Comparison of ENCODE assay signal across 1 cellular context in the genomic region with DNA sequence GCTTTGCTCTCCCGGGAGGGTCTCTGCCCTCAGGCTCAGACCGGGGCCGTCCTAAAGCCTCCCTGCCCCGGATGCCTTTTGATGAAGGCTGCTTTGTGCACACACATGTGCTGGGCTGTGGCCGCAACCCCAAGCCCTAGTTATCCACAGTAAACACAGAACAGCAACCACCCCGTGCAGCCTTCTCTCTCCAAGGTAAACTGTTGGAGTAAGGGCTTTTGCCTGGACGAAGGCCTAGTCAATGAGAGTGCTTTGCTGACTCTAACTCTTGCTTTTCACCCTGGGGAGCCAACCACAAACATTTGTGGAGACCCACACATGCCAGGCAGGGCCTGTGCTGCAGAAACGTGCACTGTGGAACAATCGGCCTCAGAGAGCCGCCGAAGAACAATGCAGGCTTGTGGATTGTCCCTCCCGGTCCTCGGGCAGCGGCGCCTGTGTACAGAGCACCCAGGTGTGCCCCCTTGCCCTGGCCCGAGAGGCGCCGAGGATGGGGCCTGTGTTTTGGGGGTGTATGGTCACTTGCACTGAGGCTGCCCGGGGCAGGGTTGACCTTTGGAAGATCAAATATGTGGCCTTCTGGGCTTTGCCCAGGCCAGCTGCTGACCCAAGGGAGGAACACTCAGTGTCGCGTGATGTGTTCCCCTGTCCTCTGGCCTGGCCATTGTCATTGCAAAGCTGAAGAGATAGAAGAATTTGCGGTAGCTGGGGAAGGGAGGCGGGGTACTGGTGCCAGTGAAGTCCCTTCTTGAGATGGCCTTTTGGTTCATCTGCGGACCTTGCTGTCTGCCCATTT.
TF ChIP-seq lines count a peak whose summit lies in the region.

No MANE protein-coding gene starts in this region.

TF ChIP-seq in HepG2, 621 proteins besides CTCF, POLR2A, EP300 and RAD21 (continued from another document and continues in another):
- TF ChIP-seq, protein P1, sequence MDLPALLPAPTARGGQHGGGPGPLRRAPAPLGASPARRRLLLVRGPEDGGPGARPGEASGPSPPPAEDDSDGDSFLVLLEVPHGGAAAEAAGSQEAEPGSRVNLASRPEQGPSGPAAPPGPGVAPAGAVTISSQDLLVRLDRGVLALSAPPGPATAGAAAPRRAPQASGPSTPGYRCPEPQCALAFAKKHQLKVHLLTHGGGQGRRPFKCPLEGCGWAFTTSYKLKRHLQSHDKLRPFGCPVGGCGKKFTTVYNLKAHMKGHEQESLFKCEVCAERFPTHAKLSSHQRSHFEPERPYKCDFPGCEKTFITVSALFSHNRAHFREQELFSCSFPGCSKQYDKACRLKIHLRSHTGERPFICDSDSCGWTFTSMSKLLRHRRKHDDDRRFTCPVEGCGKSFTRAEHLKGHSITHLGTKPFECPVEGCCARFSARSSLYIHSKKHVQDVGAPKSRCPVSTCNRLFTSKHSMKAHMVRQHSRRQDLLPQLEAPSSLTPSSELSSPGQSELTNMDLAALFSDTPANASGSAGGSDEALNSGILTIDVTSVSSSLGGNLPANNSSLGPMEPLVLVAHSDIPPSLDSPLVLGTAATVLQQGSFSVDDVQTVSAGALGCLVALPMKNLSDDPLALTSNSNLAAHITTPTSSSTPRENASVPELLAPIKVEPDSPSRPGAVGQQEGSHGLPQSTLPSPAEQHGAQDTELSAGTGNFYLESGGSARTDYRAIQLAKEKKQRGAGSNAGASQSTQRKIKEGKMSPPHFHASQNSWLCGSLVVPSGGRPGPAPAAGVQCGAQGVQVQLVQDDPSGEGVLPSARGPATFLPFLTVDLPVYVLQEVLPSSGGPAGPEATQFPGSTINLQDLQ (CRISPR knock-in tag; IDR thresholded peaks at IDR 0.05), result peak; percentile 68; the same call in 1 of the 2 replicates
- TF ChIP-seq ZSCAN25 (CRISPR knock-in tag; IDR thresholded peaks at IDR 0.05) (no peak), XRCC5 (optimal IDR thresholded peaks at IDR 0.05; ENCODE audit: low read length) (peak; percentile 83), PLRG1 (conservative IDR thresholded peaks at IDR 0.05) (no peak), AKAP8 (CRISPR knock-in tag; IDR thresholded peaks at IDR 0.05) (peak; percentile 36; the same call in 1 of the 2 replicates), ZKSCAN5 (CRISPR knock-in tag; IDR thresholded peaks at IDR 0.05) (no peak), ZNF747 (CRISPR knock-in tag; IDR thresholded peaks at IDR 0.05; ENCODE audit: borderline replicate concordance) (peak; percentile 66; the same call in 1 of the 2 replicates), CEBPG (CRISPR knock-in tag; IDR thresholded peaks at IDR 0.05) (no peak), ZNF672 (CRISPR knock-in tag; IDR thresholded peaks at IDR 0.05) (no peak), ATF7-NPFF (CRISPR knock-in tag; IDR thresholded peaks at IDR 0.05; ENCODE audit: low read depth) (peak; percentile 56; the same call in 1 of the 2 replicates), ZBTB7B (CRISPR knock-in tag; IDR thresholded peaks at IDR 0.05) (peak; percentile 69), ZNF775 (CRISPR knock-in tag; IDR thresholded peaks at IDR 0.05; ENCODE audit: borderline replicate concordance) (no peak), ARID5B (CRISPR knock-in tag; IDR thresholded peaks at IDR 0.05) (peak; percentile 78), ZNF446 (CRISPR knock-in tag; IDR thresholded peaks at IDR 0.05) (no peak), IKZF1 (IDR thresholded peaks at IDR 0.05) (no peak), ZNF143 (CRISPR knock-in tag; IDR thresholded peaks at IDR 0.05) (peak; percentile 67), ZNF383 (CRISPR knock-in tag; IDR thresholded peaks at IDR 0.05; ENCODE audit: borderline replicate concordance) (no peak; the same call in 1 of the 2 replicates), SMC3 (IDR thresholded peaks at IDR 0.05; ENCODE audit: low read length) (no peak), SMARCE1 (IDR thresholded peaks at IDR 0.05; ENCODE audit: borderline replicate concordance) (no peak), STAT5B (CRISPR knock-in tag; IDR thresholded peaks at IDR 0.05) (no peak), ZNF431 (CRISPR knock-in tag; IDR thresholded peaks at IDR 0.05; ENCODE audit: borderline replicate concordance, low read depth) (no peak), YEATS2 (CRISPR knock-in tag; IDR thresholded peaks at IDR 0.05; ENCODE audit: borderline replicate concordance) (no peak; the same call in 1 of the 2 replicates), TCF12 (IDR thresholded peaks at IDR 0.05) (no peak), TCF12 (CRISPR knock-in tag; IDR thresholded peaks at IDR 0.05) (no peak), HDAC1 (CRISPR knock-in tag; IDR thresholded peaks at IDR 0.05) (peak; percentile 61), SP5 (CRISPR knock-in tag; IDR thresholded peaks at IDR 0.05; ENCODE audit: borderline replicate concordance, low read depth) (no peak; the same call in 1 of the 2 replicates), KLF6 (CRISPR knock-in tag; IDR thresholded peaks at IDR 0.05) (no peak), KDM5B (CRISPR knock-in tag; IDR thresholded peaks at IDR 0.05; ENCODE audit: borderline replicate concordance) (peak; percentile 47; the same call in 1 of the 2 replicates), ZNF3 (CRISPR knock-in tag; IDR thresholded peaks at IDR 0.05) (peak; percentile 54; the same call in 1 of the 2 replicates), CCAR2 (optimal IDR thresholded peaks at IDR 0.05; ENCODE audit: low read depth, low read length) (no peak), ZNF687 (CRISPR knock-in tag; IDR thresholded peaks at IDR 0.05) (peak; percentile 98), CBX2 (IDR thresholded peaks at IDR 0.05; ENCODE audit: low read depth, low read length) (no peak), CBX2 (CRISPR knock-in tag; IDR thresholded peaks at IDR 0.05; ENCODE audit: low read depth) (no peak), ZC3H13 (CRISPR knock-in tag; IDR thresholded peaks at IDR 0.05) (peak; percentile 7; the same call in 1 of the 2 replicates), NR2F2 (IDR thresholded peaks at IDR 0.05; ENCODE audit: borderline replicate concordance, low read depth) (peak; percentile 81), TCF7L2 (IDR thresholded peaks at IDR 0.05; ENCODE audit: low read depth, low read length) (no peak), ZNF367 (CRISPR knock-in tag; IDR thresholded peaks at IDR 0.05; ENCODE audit: borderline replicate concordance) (no peak)
- TF ChIP-seq, protein P2, sequence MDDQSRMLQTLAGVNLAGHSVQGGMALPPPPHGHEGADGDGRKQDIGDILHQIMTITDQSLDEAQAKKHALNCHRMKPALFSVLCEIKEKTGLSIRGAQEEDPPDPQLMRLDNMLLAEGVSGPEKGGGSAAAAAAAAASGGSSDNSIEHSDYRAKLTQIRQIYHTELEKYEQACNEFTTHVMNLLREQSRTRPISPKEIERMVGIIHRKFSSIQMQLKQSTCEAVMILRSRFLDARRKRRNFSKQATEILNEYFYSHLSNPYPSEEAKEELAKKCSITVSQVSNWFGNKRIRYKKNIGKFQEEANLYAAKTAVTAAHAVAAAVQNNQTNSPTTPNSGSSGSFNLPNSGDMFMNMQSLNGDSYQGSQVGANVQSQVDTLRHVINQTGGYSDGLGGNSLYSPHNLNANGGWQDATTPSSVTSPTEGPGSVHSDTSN (CRISPR knock-in tag; IDR thresholded peaks at IDR 0.05; ENCODE audit: borderline replicate concordance), result no peak
- TF ChIP-seq, protein P3, sequence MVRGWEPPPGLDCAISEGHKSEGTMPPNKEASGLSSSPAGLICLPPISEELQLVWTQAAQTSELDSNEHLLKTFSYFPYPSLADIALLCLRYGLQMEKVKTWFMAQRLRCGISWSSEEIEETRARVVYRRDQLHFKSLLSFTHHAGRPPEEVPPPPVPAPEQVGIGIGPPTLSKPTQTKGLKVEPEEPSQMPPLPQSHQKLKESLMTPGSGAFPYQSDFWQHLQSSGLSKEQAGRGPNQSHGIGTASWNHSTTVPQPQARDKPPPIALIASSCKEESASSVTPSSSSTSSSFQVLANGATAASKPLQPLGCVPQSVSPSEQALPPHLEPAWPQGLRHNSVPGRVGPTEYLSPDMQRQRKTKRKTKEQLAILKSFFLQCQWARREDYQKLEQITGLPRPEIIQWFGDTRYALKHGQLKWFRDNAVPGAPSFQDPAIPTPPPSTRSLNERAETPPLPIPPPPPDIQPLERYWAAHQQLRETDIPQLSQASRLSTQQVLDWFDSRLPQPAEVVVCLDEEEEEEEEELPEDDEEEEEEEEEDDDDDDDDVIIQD (CRISPR knock-in tag; IDR thresholded peaks at IDR 0.05; ENCODE audit: low read depth), result no peak
- TF ChIP-seq, protein P4, sequence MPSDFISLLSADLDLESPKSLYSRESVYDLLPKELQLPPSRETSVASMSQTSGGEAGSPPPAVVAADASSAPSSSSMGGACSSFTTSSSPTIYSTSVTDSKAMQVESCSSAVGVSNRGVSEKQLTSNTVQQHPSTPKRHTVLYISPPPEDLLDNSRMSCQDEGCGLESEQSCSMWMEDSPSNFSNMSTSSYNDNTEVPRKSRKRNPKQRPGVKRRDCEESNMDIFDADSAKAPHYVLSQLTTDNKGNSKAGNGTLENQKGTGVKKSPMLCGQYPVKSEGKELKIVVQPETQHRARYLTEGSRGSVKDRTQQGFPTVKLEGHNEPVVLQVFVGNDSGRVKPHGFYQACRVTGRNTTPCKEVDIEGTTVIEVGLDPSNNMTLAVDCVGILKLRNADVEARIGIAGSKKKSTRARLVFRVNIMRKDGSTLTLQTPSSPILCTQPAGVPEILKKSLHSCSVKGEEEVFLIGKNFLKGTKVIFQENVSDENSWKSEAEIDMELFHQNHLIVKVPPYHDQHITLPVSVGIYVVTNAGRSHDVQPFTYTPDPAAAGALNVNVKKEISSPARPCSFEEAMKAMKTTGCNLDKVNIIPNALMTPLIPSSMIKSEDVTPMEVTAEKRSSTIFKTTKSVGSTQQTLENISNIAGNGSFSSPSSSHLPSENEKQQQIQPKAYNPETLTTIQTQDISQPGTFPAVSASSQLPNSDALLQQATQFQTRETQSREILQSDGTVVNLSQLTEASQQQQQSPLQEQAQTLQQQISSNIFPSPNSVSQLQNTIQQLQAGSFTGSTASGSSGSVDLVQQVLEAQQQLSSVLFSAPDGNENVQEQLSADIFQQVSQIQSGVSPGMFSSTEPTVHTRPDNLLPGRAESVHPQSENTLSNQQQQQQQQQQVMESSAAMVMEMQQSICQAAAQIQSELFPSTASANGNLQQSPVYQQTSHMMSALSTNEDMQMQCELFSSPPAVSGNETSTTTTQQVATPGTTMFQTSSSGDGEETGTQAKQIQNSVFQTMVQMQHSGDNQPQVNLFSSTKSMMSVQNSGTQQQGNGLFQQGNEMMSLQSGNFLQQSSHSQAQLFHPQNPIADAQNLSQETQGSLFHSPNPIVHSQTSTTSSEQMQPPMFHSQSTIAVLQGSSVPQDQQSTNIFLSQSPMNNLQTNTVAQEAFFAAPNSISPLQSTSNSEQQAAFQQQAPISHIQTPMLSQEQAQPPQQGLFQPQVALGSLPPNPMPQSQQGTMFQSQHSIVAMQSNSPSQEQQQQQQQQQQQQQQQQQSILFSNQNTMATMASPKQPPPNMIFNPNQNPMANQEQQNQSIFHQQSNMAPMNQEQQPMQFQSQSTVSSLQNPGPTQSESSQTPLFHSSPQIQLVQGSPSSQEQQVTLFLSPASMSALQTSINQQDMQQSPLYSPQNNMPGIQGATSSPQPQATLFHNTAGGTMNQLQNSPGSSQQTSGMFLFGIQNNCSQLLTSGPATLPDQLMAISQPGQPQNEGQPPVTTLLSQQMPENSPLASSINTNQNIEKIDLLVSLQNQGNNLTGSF (CRISPR knock-in tag; IDR thresholded peaks at IDR 0.05), result no peak
